Comparison of ENCODE assay signal across 7 cellular contexts in genomic region chr16:67163903-67164558, GRCh38. TPM values are rescaled to one million over a fixed set of nuclear protein-coding genes. Genes with fewer than 3 reads are reported as not detected.
DNase-seq lines count a peak whose midpoint lies in the region; ATAC-seq and TF ChIP-seq lines count a peak whose summit lies in the region.

No MANE protein-coding gene starts in this region.

- peaks cover 29% of the 10 kb centered on the region for H4K20me1 ChIP-seq in smooth muscle cell (ENCODE audit: low read depth)

- POLR2A ChIA-PET in activated B cell treated with CpG ODN at 0.5 μM for 24 hours (lab: Charles Lee), result interaction anchor here (0.9 to 1.1 kb wide), 2 partner anchors 9 to 19 kb away, joined by 3 to 5 read pairs; partner anchors contain the start of gene MATCAP1

- H3K36me3 Mint-ChIP-seq in HFFc6 (ENCODE audit: low read depth) (no peaks in the 10 kb centered on the region), activated B cell treated with CpG ODN at 0.5 μM for 24 hours (ENCODE audit: low read depth) (peaks cover 3% of the 10 kb centered on the region)

- H3K4me1 ChIP-seq in right cardiac atrium (ENCODE audit: control insufficient read depth, insufficient read depth, low read length), result peaks cover 8% of the 10 kb centered on the region
- peaks cover 13% of the 10 kb centered on the region for H3K4me1 ChIP-seq in smooth muscle cell (ENCODE audit: low read depth)

- no peak overlapping the region for H3K27ac Mint-ChIP-seq in HFFc6
- H3K27ac Mint-ChIP-seq in activated B cell treated with CpG ODN at 0.5 μM for 24 hours, result no peak overlapping the region

- WGBS in right cardiac atrium, result 2% methylated on average over 39 of the region's 39 CpGs
- 6% methylated on average over 38 of the region's 39 CpGs for WGBS in smooth muscle cell (ENCODE audit: low lambda C conversion rate)

- H3K27me3 ChIP-seq in right cardiac atrium (ENCODE audit: control insufficient read depth, insufficient read depth) (no peaks in the 10 kb centered on the region), smooth muscle cell (ENCODE audit: low read depth) (peaks cover 65% of the 10 kb centered on the region)

- no peaks in the 10 kb centered on the region for H3K36me3 ChIP-seq in smooth muscle cell (ENCODE audit: low read depth)

- no peaks in the 10 kb centered on the region for H3K9me3 ChIP-seq in right cardiac atrium (ENCODE audit: control insufficient read depth, low read length)
- H3K9me3 ChIP-seq in smooth muscle cell (replicated peaks; ENCODE audit: low read depth), result no peaks in the 10 kb centered on the region

- DNase-seq in HFFc6 (no peak), activated B cell treated with CpG ODN at 0.5 μM for 24 hours (no peak), right cardiac atrium (peak; percentile 32 to 80 (median 80)), smooth muscle cell (lab: John Stamatoyannopoulos, UW; ENCODE audit: unreplicated experiment) (no peak), amniotic stem cell (lab: John Stamatoyannopoulos, UW) (no peak), RPMI8226 (no peak)

- H3K27ac ChIP-seq in right cardiac atrium (ENCODE audit: low read length), result peak overlapping the region; percentile 20
- no peak overlapping the region for H3K27ac ChIP-seq in smooth muscle cell (ENCODE audit: low read depth)

- intact Hi-C loops in activated B cell treated with CpG ODN at 0.5 μM for 24 hours (cut with micrococcal nuclease), result loop anchor here (5.0 kb wide), 1 partner anchor 1373 kb away; the partner anchor contains the start of gene ZFP90
- intact Hi-C loops in right cardiac atrium (cut with DNase I), result no loop called here

- H3K9ac ChIP-seq in smooth muscle cell (ENCODE audit: low read depth), result no peak overlapping the region

- H3K4me3 ChIP-seq in right cardiac atrium (ENCODE audit: low read length) (peak overlapping the region; percentile 34), smooth muscle cell (peak overlapping the region; percentile 40)

- no peaks in the 10 kb centered on the region for H3F3A ChIP-seq in smooth muscle cell (ENCODE audit: low read depth)

- no peak for TF ChIP-seq CTCF in HFFc6 (IDR thresholded peaks at IDR 0.05)
- no peak for TF ChIP-seq CTCF in activated B cell treated with CpG ODN at 0.5 μM for 24 hours (IDR thresholded peaks at IDR 0.05)
- no peak for TF ChIP-seq CTCF in smooth muscle cell (IDR thresholded peaks at IDR 0.05; ENCODE audit: borderline replicate concordance, insufficient read depth, poor library complexity, severe bottlenecking)

- H3K4me1 Mint-ChIP-seq in HFFc6 (ENCODE audit: low read depth), result no peaks in the 10 kb centered on the region; the same call in 1 of the 2 replicates
- peaks cover 38% of the 10 kb centered on the region for H3K4me1 Mint-ChIP-seq in activated B cell treated with CpG ODN at 0.5 μM for 24 hours

- no peak for ATAC-seq in activated B cell treated with CpG ODN at 0.5 μM for 24 hours (ENCODE audit: low read depth)
- ATAC-seq in right cardiac atrium, result peak in 1 of 2 donors; percentile 15
- no peak for ATAC-seq in HG03442 (IDR thresholded peaks at IDR 0.05; ENCODE audit: unreplicated experiment)

- no peaks in the 10 kb centered on the region for H3K79me2 ChIP-seq in smooth muscle cell (ENCODE audit: low read depth)

- H2AFZ ChIP-seq in smooth muscle cell (ENCODE audit: low read depth), result no peak overlapping the region

- H3K4me2 ChIP-seq in smooth muscle cell, result peak overlapping the region; percentile 87

- CTCF ChIA-PET in activated B cell treated with CpG ODN at 0.5 μM for 24 hours (lab: Charles Lee), result interaction anchor here (0.7 kb wide), 1 partner anchor 9 kb away, joined by 3 read pairs; no protein-coding TSS in a partner anchor

- H3K9me3 Mint-ChIP-seq in HFFc6 (no peaks in the 10 kb centered on the region), activated B cell treated with CpG ODN at 0.5 μM for 24 hours (no peaks in the 10 kb centered on the region)

- peak overlapping the region; percentile 45 for H3K4me3 Mint-ChIP-seq in HFFc6
- H3K4me3 Mint-ChIP-seq in activated B cell treated with CpG ODN at 0.5 μM for 24 hours, result peak overlapping the region; percentile 56

- H3K27me3 Mint-ChIP-seq in HFFc6 (ENCODE audit: insufficient read depth) (peaks cover 12% of the 10 kb centered on the region; the same call in 1 of the 2 replicates), activated B cell treated with CpG ODN at 0.5 μM for 24 hours (peaks cover 50% of the 10 kb centered on the region)

RNA-seq across cellular contexts. Expression of gene HSF4, which starts 0.5 kb away (rescaled TPM):
- 1 to 10 TPM; 3.3 to 5.5 (median 4.6) TPM for total RNA-seq in HFFc6 (2021; fragmentation: NEBNext Ultra II Directional; extraction: Animal tissue kit (Norgen Biotek cat#: 25700))
- total RNA-seq in activated B cell treated with CpG ODN at 0.5 μM for 24 hours (5.9 and 7.3 TPM in 2 replicates), right cardiac atrium (10 to 100 TPM; 29.7 to 92.2 (median 60.3) TPM), smooth muscle cell (2.9 and 6.1 TPM in 2 replicates)
- polyA plus RNA-seq in right cardiac atrium (36.6 TPM), smooth muscle cell (2.9 and 3.9 TPM in 2 replicates)

RNA-seq across cellular contexts. Expression of gene FBXL8, which starts 4.3 kb away (rescaled TPM):
- 10 to 100 TPM in 1 of 6 experiments, 1 to 10 TPM in 5; 7.2 to 10.8 (median 7.8) TPM for total RNA-seq in HFFc6 (2021; fragmentation: NEBNext Ultra II Directional; extraction: Animal tissue kit (Norgen Biotek cat#: 25700))
- total RNA-seq in activated B cell treated with CpG ODN at 0.5 μM for 24 hours (5.6 and 6.5 TPM in 2 replicates), right cardiac atrium (10 to 100 TPM in 2 of 4 donors, 1 to 10 TPM in 2; 7.7 to 13.9 (median 9.9) TPM), smooth muscle cell (1.9 and 7.7 TPM in 2 replicates)
- polyA plus RNA-seq in right cardiac atrium (9.8 TPM), smooth muscle cell (12.0 and 13.5 TPM in 2 replicates)

RNA-seq across cellular contexts. Expression of gene TRADD, which starts 4.3 kb away (rescaled TPM):
- 10 to 100 TPM; 12.8 to 16.8 (median 15.8) TPM for total RNA-seq in HFFc6 (2021; fragmentation: NEBNext Ultra II Directional; extraction: Animal tissue kit (Norgen Biotek cat#: 25700))
- total RNA-seq in activated B cell treated with CpG ODN at 0.5 μM for 24 hours (31.5 and 37.3 TPM in 2 replicates), right cardiac atrium (10 to 100 TPM in 2 of 4 donors, 1 to 10 TPM in 2; 9.0 to 11.1 (median 9.8) TPM), smooth muscle cell (11.8 and 12.5 TPM in 2 replicates)
- polyA plus RNA-seq in right cardiac atrium (8.7 TPM), smooth muscle cell (27.2 and 35.4 TPM in 2 replicates)

RNA-seq across cellular contexts. Expression of gene NOL3, which starts 6.3 kb away (rescaled TPM):
- 10 to 100 TPM; 16.1 to 20.1 (median 17.7) TPM for total RNA-seq in HFFc6 (2021; fragmentation: NEBNext Ultra II Directional; extraction: Animal tissue kit (Norgen Biotek cat#: 25700))
- total RNA-seq in activated B cell treated with CpG ODN at 0.5 μM for 24 hours (0.64 and 0.91 TPM in 2 replicates), right cardiac atrium (100 to 1,000 TPM in 3 of 4 donors, 10 to 100 TPM in 1; 67.5 to 125 (median 107) TPM), smooth muscle cell (13.9 and 33.0 TPM in 2 replicates)
- polyA plus RNA-seq in right cardiac atrium (133 TPM), smooth muscle cell (36.4 and 47.8 TPM in 2 replicates)

RNA-seq across cellular contexts. Expression of gene B3GNT9, which starts 13.2 kb away (rescaled TPM):
- total RNA-seq in HFFc6 (2021; fragmentation: NEBNext Ultra II Directional; extraction: Animal tissue kit (Norgen Biotek cat#: 25700)), result 10 to 100 TPM; 45.7 to 55.1 (median 50.1) TPM
- total RNA-seq in activated B cell treated with CpG ODN at 0.5 μM for 24 hours (0.64 and 0.93 TPM in 2 replicates), right cardiac atrium (10 to 100 TPM; 17.0 to 19.8 (median 18.7) TPM), smooth muscle cell (29.9 and 30.7 TPM in 2 replicates)
- polyA plus RNA-seq in right cardiac atrium (11.7 TPM), smooth muscle cell (35.5 and 39.3 TPM in 2 replicates)

Comparison
In these comparisons a context has a peak if more than half of its experiments do, and no peak if none do; other contexts are left out.
1. DNase-seq: peak in right cardiac atrium (3 of 3); none in HFFc6 (single experiment), activated B cell treated with CpG ODN at 0.5 μM for 24 hours (single experiment), smooth muscle cell (single experiment), amniotic stem cell (single experiment) and RPMI8226 (single experiment).